ENCODE assay signal across 8 cellular contexts in the genomic region with DNA sequence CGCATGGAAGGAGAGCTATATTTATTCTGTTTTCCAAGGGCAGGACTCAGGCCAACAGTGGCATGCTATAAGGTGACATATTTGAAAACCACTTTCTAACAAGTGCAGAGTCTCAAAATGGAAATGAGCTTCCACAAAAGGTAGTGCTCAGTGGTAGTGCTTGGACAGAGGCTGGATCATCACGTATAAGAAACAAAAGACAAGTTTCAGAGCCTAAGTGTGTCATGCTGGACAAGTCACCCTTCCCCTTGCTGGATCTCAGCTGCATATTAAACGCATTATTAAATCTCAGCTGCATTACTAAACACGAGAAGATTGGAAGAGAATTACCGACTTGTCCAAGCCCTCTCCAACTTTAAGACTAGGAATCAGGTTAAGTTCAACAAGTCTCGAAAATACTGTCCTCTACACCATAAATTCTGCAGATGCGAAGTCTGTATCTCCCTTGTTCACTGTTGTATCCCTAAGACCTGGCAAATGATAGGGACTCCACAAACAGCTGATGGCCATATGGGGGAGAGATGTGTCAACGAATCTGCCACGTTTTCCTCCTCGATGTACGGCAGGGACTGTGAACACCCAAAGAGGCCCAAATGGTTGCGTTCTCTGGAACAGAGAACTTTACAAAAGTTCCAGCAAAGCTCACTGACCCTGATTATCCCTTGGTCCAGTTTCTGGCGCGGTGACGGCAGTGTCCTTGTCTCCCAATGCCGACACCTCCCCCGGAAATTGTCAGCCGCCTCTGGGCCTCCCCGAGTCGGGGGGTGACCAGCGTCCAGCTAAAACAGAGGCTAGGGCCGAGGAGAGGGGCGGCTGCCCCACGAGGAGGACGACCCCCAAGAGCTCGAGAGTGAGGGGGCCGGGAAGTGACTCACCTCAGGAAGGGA. TPM values are rescaled to one million over a fixed set of nuclear protein-coding genes. Genes with fewer than 3 reads are reported as not detected.
DNase-seq lines count a peak whose midpoint lies in the region; ATAC-seq and TF ChIP-seq lines count a peak whose summit lies in the region.

No MANE protein-coding gene starts in this region.

- H3K36me3 ChIP-seq in A673 (ENCODE audit: insufficient read depth, low read length, poor library complexity, severe bottlenecking) (peaks cover 4% of the 10 kb centered on the region), iPS-18a (ENCODE audit: control insufficient read depth, low read depth, low read length) (peaks cover 8% of the 10 kb centered on the region)

- H3K9me3 ChIP-seq in A673 (ENCODE audit: low read depth, low read length, poor library complexity, severe bottlenecking) (no peaks in the 10 kb centered on the region), iPS-18a (ENCODE audit: control insufficient read depth, low read depth, low read length) (no peaks in the 10 kb centered on the region)

- H3K4me3 ChIP-seq in A673 (ENCODE audit: low read depth, low read length, poor library complexity, severe bottlenecking) (peak overlapping the region; percentile 90), iPS-18a (ENCODE audit: low read length) (peak overlapping the region; percentile 98)

- H3K27me3 ChIP-seq in A673 (replicated peaks; ENCODE audit: insufficient read depth, low read depth, low read length, poor library complexity) (no peaks in the 10 kb centered on the region), iPS-18a (ENCODE audit: control insufficient read depth, insufficient read depth, low read length) (no peaks in the 10 kb centered on the region)

- peaks cover 16% of the 10 kb centered on the region for H3K4me1 Mint-ChIP-seq in activated naive CD8-positive, alpha-beta T cell treated with anti-CD3 and anti-CD28 coated beads, Interleukin-2, amount 50 U/mL, for 24 hours

- H3K27ac ChIP-seq in A673 (ENCODE audit: low read depth, low read length, poor library complexity, severe bottlenecking) (peak overlapping the region; percentile 76), iPS-18a (ENCODE audit: low read length) (peak overlapping the region; percentile 82)

- peak overlapping the region; percentile 97 for H3K9ac ChIP-seq in iPS-18a (ENCODE audit: low read length)

- H3K27ac Mint-ChIP-seq in activated naive CD8-positive, alpha-beta T cell treated with anti-CD3 and anti-CD28 coated beads, Interleukin-2, amount 50 U/mL, for 24 hours = no peak overlapping the region

- TSS peak; percentile 61 for BruUV-seq in A673 (replicated peaks; lab: Mats Ljungman, UMichigan)

- POLR2A ChIA-PET in A673 (lab: Charles Lee; ENCODE audit: low non-redundant PET) = no interaction called here

- peaks cover 6% of the 10 kb centered on the region for H3K36me3 Mint-ChIP-seq in activated naive CD8-positive, alpha-beta T cell treated with anti-CD3 and anti-CD28 coated beads, Interleukin-2, amount 50 U/mL, for 24 hours (ENCODE audit: low read depth)

- no peak overlapping the region for H3K4me3 Mint-ChIP-seq in activated naive CD8-positive, alpha-beta T cell treated with anti-CD3 and anti-CD28 coated beads, Interleukin-2, amount 50 U/mL, for 24 hours

- ATAC-seq in GM18868 (IDR thresholded peaks at IDR 0.05; ENCODE audit: unreplicated experiment) (peak; percentile 22), HG03135 (IDR thresholded peaks at IDR 0.05; ENCODE audit: unreplicated experiment) (peak; percentile 31)
- peak; percentile 34 for ATAC-seq in activated naive CD8-positive, alpha-beta T cell treated with anti-CD3 and anti-CD28 coated beads, Interleukin-2, amount 50 U/mL, for 24 hours
- ATAC-seq in stimulated activated naive CD8-positive, alpha-beta T cell treated with anti-CD3 and anti-CD28 coated beads, Interleukin-15, Interleukin-2, amounts not matched to agents 100 U/mL and 50 U/mL, for 24 hours = peak; percentile 5

- intact Hi-C loops in A673 (cut with micrococcal nuclease; ENCODE audit: unreplicated experiment) = no loop called here

- H3K27me3 Mint-ChIP-seq in activated naive CD8-positive, alpha-beta T cell treated with anti-CD3 and anti-CD28 coated beads, Interleukin-2, amount 50 U/mL, for 24 hours = peaks cover 2% of the 10 kb centered on the region

- no peak for TF ChIP-seq CTCF in A673 (conservative IDR thresholded peaks at IDR 0.05; ENCODE audit: low read depth, low read length)

- CTCF ChIA-PET in A673 (lab: Charles Lee) = interaction anchor here (0.9 kb wide), 1 partner anchor 12 kb away, joined by 6 read pairs; no protein-coding TSS in a partner anchor

- no peaks in the 10 kb centered on the region for H3K9me3 Mint-ChIP-seq in activated naive CD8-positive, alpha-beta T cell treated with anti-CD3 and anti-CD28 coated beads, Interleukin-2, amount 50 U/mL, for 24 hours

- peaks cover 8% of the 10 kb centered on the region for H3K4me1 ChIP-seq in A673 (ENCODE audit: insufficient read depth, low read length, poor library complexity, severe bottlenecking)
- H3K4me1 ChIP-seq in iPS-18a (ENCODE audit: control insufficient read depth, low read depth, low read length) = peaks cover 5% of the 10 kb centered on the region

- DNase-seq in A673 (ENCODE audit: low spot score) = no peak
- no peak for DNase-seq in activated naive CD8-positive, alpha-beta T cell treated with anti-CD3 and anti-CD28 coated beads, Interleukin-2, amount 50 U/mL, for 24 hours
- no peak for DNase-seq in stimulated activated naive CD8-positive, alpha-beta T cell treated with anti-CD3 and anti-CD28 coated beads, Interleukin-15, Interleukin-2, amounts not matched to agents 100 U/mL and 50 U/mL, for 24 hours
- no peak for DNase-seq in kidney tubule cell (ENCODE audit: low spot score)
- DNase-seq in NCI-H1105 (lab: John Stamatoyannopoulos, UW) = no peak

RNA-seq across cellular contexts. Expression of a gene that starts 0.6 kb away (rescaled TPM):
- 43.7 and 47.1 TPM in 2 replicates for total RNA-seq in A673 (2021)

RNA-seq across cellular contexts. Expression of a gene that starts 32.3 kb away (rescaled TPM):
- total RNA-seq in A673 (2021) = not detected in 2 replicates
